In the genomic region with DNA sequence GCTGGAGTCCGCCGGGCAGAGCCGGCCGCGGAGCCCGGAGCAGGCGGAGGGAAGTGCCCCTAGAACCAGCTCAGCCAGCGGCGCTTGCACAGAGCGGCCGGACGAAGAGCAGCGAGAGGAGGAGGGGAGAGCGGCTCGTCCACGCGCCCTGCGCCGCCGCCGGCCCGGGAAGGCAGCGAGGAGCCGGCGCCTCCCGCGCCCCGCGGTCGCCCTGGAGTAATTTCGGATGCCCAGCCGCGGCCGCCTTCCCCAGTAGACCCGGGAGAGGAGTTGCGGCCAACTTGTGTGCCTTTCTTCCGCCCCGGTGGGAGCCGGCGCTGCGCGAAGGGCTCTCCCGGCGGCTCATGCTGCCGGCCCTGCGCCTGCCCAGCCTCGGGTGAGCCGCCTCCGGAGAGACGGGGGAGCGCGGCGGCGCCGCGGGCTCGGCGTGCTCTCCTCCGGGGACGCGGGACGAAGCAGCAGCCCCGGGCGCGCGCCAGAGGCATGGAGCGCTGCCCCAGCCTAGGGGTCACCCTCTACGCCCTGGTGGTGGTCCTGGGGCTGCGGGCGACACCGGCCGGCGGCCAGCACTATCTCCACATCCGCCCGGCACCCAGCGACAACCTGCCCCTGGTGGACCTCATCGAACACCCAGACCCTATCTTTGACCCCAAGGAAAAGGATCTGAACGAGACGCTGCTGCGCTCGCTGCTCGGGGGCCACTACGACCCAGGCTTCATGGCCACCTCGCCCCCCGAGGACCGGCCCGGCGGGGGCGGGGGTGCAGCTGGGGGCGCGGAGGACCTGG, we compare ENCODE assay signal across 8 cellular contexts. TPM values are rescaled to one million over a fixed set of nuclear protein-coding genes. Genes with fewer than 3 reads are reported as not detected.
DNase-seq lines count a peak whose midpoint lies in the region; ATAC-seq and TF ChIP-seq lines count a peak whose summit lies in the region.

No MANE protein-coding gene starts in this region.

- H2AFZ ChIP-seq in GM23338 = peak overlapping the region; percentile 94

- no peaks in the 10 kb centered on the region for H3K9me2 ChIP-seq in GM23338 (ENCODE audit: insufficient read depth)

- peaks cover 58% of the 10 kb centered on the region for H3K27me3 Mint-ChIP-seq in GM23338 (ENCODE audit: insufficient read depth, low read depth, poor library complexity)
- H3K27me3 Mint-ChIP-seq in naive thymus-derived CD4-positive, alpha-beta T cell = peaks cover 0 to 69% (median 23%) of the 10 kb centered on the region in 5 donors

- H3K9me3 Mint-ChIP-seq in GM23338 = no peaks in the 10 kb centered on the region
- H3K9me3 Mint-ChIP-seq in naive thymus-derived CD4-positive, alpha-beta T cell = peaks cover 0 to 3% (median 0%) of the 10 kb centered on the region in 11 donors

- TF ChIP-seq CTCF in GM23338 (conservative IDR thresholded peaks at IDR 0.05; ENCODE audit: low read depth in 2 of 2) (no peak), tibial artery (IDR thresholded peaks at IDR 0.05) (no peak)

- H4K20me1 ChIP-seq in GM23338 (replicated peaks; ENCODE audit: insufficient read depth) = peaks cover 6% of the 10 kb centered on the region; the same call in 1 of the 2 replicates

- peak; percentile 31 for ATAC-seq in GM23338
- ATAC-seq in naive thymus-derived CD4-positive, alpha-beta T cell = peak; percentile 46
- ATAC-seq in GM21390 (IDR thresholded peaks at IDR 0.05; ENCODE audit: unreplicated experiment) = no peak

- H3K4me1 Mint-ChIP-seq in GM23338 = peaks cover 24% of the 10 kb centered on the region
- peaks cover 16 to 32% (median 20%) of the 10 kb centered on the region in 7 donors for H3K4me1 Mint-ChIP-seq in naive thymus-derived CD4-positive, alpha-beta T cell

- intact Hi-C loops in naive thymus-derived CD4-positive, alpha-beta T cell (cut with micrococcal nuclease) = loop anchor here (1.0 to 10.0 kb wide), 6 partner anchors 8 to 1921 kb away; a partner anchor contains a TSS
- intact Hi-C loops in tibial artery (cut with DNase I; ENCODE audit: low total_unique reads) = loop anchor here (2.0 kb wide), 1 partner anchor 121 kb away; no protein-coding TSS in a partner anchor

- H3K4me1 ChIP-seq in GM23338 (ENCODE audit: insufficient read depth) (peaks cover 27% of the 10 kb centered on the region), tibial artery (peaks cover 4 to 56% (median 48%) of the 10 kb centered on the region in 4 donors)
- H3K4me1 ChIP-seq in naive thymus-derived CD4-positive, alpha-beta T cell (ENCODE audit: control insufficient read depth in 2 of 2, insufficient read depth in 2 of 2, low read length in 2 of 2) = peaks cover 12 to 14% of the 10 kb centered on the region in 2 donors

- H3K4me3 Mint-ChIP-seq in GM23338 = peak overlapping the region; percentile 66
- H3K4me3 Mint-ChIP-seq in naive thymus-derived CD4-positive, alpha-beta T cell = peak overlapping the region; percentile 67 to 97 (median 93)

- CTCF ChIA-PET in naive thymus-derived CD4-positive, alpha-beta T cell (lab: Charles Lee) = interaction anchor here (0.6 to 3.1 kb wide), 15 partner anchors 9 to 186 kb away, joined by 3 to 46 read pairs (median 8); no protein-coding TSS in a partner anchor

- H3K79me2 ChIP-seq in GM23338 (replicated peaks; ENCODE audit: insufficient read depth) = no peaks in the 10 kb centered on the region

- POLR2A ChIA-PET in naive thymus-derived CD4-positive, alpha-beta T cell (lab: Charles Lee) = interaction anchor here (0.5 to 13.8 kb wide), 21 partner anchors 12 to 1740 kb away, joined by 3 to 347 read pairs (median 5); a partner anchor contains a TSS

- no peaks in the 10 kb centered on the region; the same call in 2 of the 3 replicates for H3K36me3 Mint-ChIP-seq in GM23338 (ENCODE audit: low read depth)
- H3K36me3 Mint-ChIP-seq in naive thymus-derived CD4-positive, alpha-beta T cell = peaks cover 0 to 2% (median 0%) of the 10 kb centered on the region in 5 donors

- H3K27me3 ChIP-seq in GM23338 (ENCODE audit: insufficient read depth) (peaks cover 76% of the 10 kb centered on the region), tibial artery (peaks cover 0 to 47% of the 10 kb centered on the region in 2 donors)
- H3K27me3 ChIP-seq in naive thymus-derived CD4-positive, alpha-beta T cell (ENCODE audit: control insufficient read depth in 2 of 2, insufficient read depth in 2 of 2, low read length in 2 of 2) = peaks cover 0 to 8% of the 10 kb centered on the region in 2 donors

- H3K4me3 ChIP-seq in GM23338 = peak overlapping the region; percentile 89
- H3K4me3 ChIP-seq in naive thymus-derived CD4-positive, alpha-beta T cell (ENCODE audit: low read length) = peak overlapping the region; percentile 83
- H3K4me3 ChIP-seq in tibial artery = peak overlapping the region; percentile 48 to 62

- H3K36me3 ChIP-seq in GM23338 (ENCODE audit: insufficient read depth) = no peaks in the 10 kb centered on the region
- peaks cover 0 to 8% (median 0%) of the 10 kb centered on the region in 3 experiments for H3K36me3 ChIP-seq in naive thymus-derived CD4-positive, alpha-beta T cell (ENCODE audit: control insufficient read depth in 2 of 3, insufficient read depth in 3 of 3, low read length in 3 of 3)
- no peaks in the 10 kb centered on the region for H3K36me3 ChIP-seq in tibial artery

- H3K27ac ChIP-seq in GM23338 (ENCODE audit: low read depth) (no peak overlapping the region), tibial artery (peak overlapping the region; percentile 22 to 34)
- H3K27ac ChIP-seq in naive thymus-derived CD4-positive, alpha-beta T cell (ENCODE audit: low read depth, low read length) = peak overlapping the region; percentile 71

- no peak overlapping the region for H3K27ac Mint-ChIP-seq in GM23338
- H3K27ac Mint-ChIP-seq in naive thymus-derived CD4-positive, alpha-beta T cell = peak overlapping the region in 8 of 9 donors; percentile 36 to 99 (median 84)

- peak; percentile 57 for DNase-seq in Ammon's horn (ENCODE audit: low spot score)
- peak; percentile 45 for DNase-seq in GM23338 (ENCODE audit: low spot score)
- peak; percentile 71 for DNase-seq in NCI-H69 (lab: John Stamatoyannopoulos, UW)
- DNase-seq in activated T-cell treated with anti-CD3 and anti-CD28 coated beads for 48 hours (ENCODE audit: low read depth) = peak; percentile 50
- peak; percentile 70 for DNase-seq in fibroblast of gingiva (ENCODE audit: low read depth)
- peak in 7 of 9 donors; percentile 44 to 67 (median 57) for DNase-seq in naive thymus-derived CD4-positive, alpha-beta T cell
- peak; percentile 38 to 72 for DNase-seq in tibial artery

- H3K9me3 ChIP-seq in naive thymus-derived CD4-positive, alpha-beta T cell (ENCODE audit: control insufficient read depth in 2 of 3, low read length in 3 of 3) = no peaks in the 10 kb centered on the region
- no peaks in the 10 kb centered on the region for H3K9me3 ChIP-seq in tibial artery

- H3F3A ChIP-seq in GM23338 (replicated peaks; ENCODE audit: low read depth) = peaks cover 7% of the 10 kb centered on the region; the same call in 1 of the 2 replicates

- H3K4me2 ChIP-seq in GM23338 = peak overlapping the region; percentile 99

RNA-seq across cellular contexts. Expression of a gene that starts 0.4 kb away (rescaled TPM):
- 0.66 and 0.89 TPM in 2 replicates for total RNA-seq in GM23338 (2014; rRNA removed; shearing (Covaris generic))
- 0.39 and 0.89 TPM in 2 replicates for polyA plus RNA-seq in GM23338 (2016; fragmentation: Nextera tagmentation; extraction: Ambion mirVana)
- total RNA-seq in naive thymus-derived CD4-positive, alpha-beta T cell = 100 to 1,000 TPM in 2 of 5 experiments, 10 to 100 TPM in 2, under 1 TPM in 1; 0.12 to 169 (median 31.4) TPM
- polyA plus RNA-seq in naive thymus-derived CD4-positive, alpha-beta T cell = 10 to 100 TPM; 65.1 to 67.1 TPM
